25 cellular contexts compared by ENCODE assay signal in the genomic region with DNA sequence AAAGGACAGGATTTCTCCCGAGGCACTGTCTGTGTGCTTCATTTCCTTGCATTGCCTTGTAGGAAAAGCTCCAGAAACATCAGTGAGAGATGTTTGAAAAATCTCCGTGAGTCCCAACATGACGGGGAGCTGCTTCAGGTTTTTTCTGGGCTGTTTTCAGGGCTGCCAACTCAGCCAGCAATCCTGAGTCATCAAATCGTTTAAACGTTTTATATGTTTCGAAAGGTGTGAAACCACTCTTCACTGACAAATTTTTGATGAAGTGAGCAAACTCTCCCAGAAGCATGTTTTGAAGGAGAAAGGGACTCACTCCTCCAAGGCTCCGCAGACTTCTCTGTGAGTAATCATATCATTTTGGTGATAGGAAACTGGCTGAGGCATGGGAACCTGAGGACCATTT.
"Had no signal": no experiment of that assay in that cellular context is flagged by ENCODE, and none has a peak within 500 bp of the region (broad histone marks: within the 10 kb centered on the region; RNA-seq: fewer than 3 reads in every experiment).

No MANE protein-coding gene starts in this region.

- H3K4me1 ChIP-seq: ascending aorta had no signal

- H3K27me3 ChIP-seq: ascending aorta, cardiac muscle cell had no signal

- H3K9me3 ChIP-seq: ascending aorta had no signal

- H3K27ac ChIP-seq: ascending aorta, cardiac muscle cell, VCaP had no signal

- DNase-seq: activated B cell treated with CpG ODN at 0.5 μM for 24 hours; activated CD4-positive, alpha-beta memory T cell treated with anti-CD3 and anti-CD28 coated beads, Interleukin-2, amount 10 ng/mL, durations not matched to agents 7 days and 5 days; activated CD4-positive, alpha-beta T cell treated with anti-CD3 and anti-CD28 coated beads for 4 hours; activated CD4-positive, alpha-beta T cell treated with anti-CD3 and anti-CD28 coated beads, Interleukin-2, amount 10 ng/mL, durations not matched to agents 24 days and 14 days; activated CD4-positive, alpha-beta T cell treated with anti-CD3 and anti-CD28 coated beads, Interleukin-2, amount 50 U/mL, for 48 hours; activated CD4-positive, CD25-positive, alpha-beta regulatory T cell treated with anti-CD3 and anti-CD28 coated beads, Interleukin-2, amount 50 U/mL, for 72 hours; activated CD8-positive, alpha-beta memory T cell treated with anti-CD3 and anti-CD28 coated beads for 24 hours; activated CD8-positive, alpha-beta memory T cell treated with anti-CD3 and anti-CD28 coated beads, Interleukin-2, amount 10 ng/mL, durations not matched to agents 7 days and 5 days; activated CD8-positive, alpha-beta memory T cell treated with anti-CD3 and anti-CD28 coated beads, Interleukin-2, amount 50 U/mL, for 48 hours; activated CD8-positive, alpha-beta T cell treated with anti-CD3 and anti-CD28 coated beads, Interleukin-2, amount 10 ng/mL, durations not matched to agents 7 days and 5 days; activated effector memory CD4-positive, alpha-beta T cell treated with Interleukin-2 at 50 U/mL for 16 hours; activated gamma-delta T cell; activated naive CD4-positive, alpha-beta T cell treated with anti-CD3 and anti-CD28 coated beads, Interleukin-2, amount 10 ng/mL, durations not matched to agents 7 days and 5 days; activated naive CD4-positive, alpha-beta T cell treated with Interleukin-2 at 50 U/mL for 16 hours; activated naive CD8-positive, alpha-beta T cell treated with anti-CD3 and anti-CD28 coated beads, Interleukin-2, amount 10 ng/mL, durations not matched to agents 7 days and 5 days; activated naive CD8-positive, alpha-beta T cell treated with anti-CD3 and anti-CD28 coated beads, Interleukin-2, amount 50 U/mL, for 24 hours; activated T-cell treated with anti-CD3 and anti-CD28 coated beads, Interleukin-2, amount 50 U/mL, for 24 hours; activated T-cell treated with anti-CD3 and anti-CD28 coated beads, Interleukin-2, amount 50 U/mL, for 48 hours; caudate nucleus; cerebellar nuclear complex; T-helper 2 cell; T-helper 9 cell had no signal

- H3K36me3 ChIP-seq: ascending aorta, cardiac muscle cell had no signal

- ATAC-seq: activated CD8-positive, alpha-beta memory T cell treated with anti-CD3 and anti-CD28 coated beads, Interleukin-2, amount 10 ng/mL, durations not matched to agents 7 days and 5 days; activated CD8-positive, alpha-beta T cell treated with anti-CD3 and anti-CD28 coated beads, Interleukin-2, amount 10 ng/mL, durations not matched to agents 7 days and 5 days; activated naive CD8-positive, alpha-beta T cell treated with anti-CD3 and anti-CD28 coated beads, Interleukin-2, amount 50 U/mL, for 24 hours had no signal

- H3K4me3 ChIP-seq: ascending aorta, cardiac muscle cell had no signal
